16 cellular contexts compared by ENCODE assay signal in genomic region chr6:118295336-118295735, GRCh38.
"Had no signal": no experiment of that assay in that cellular context is flagged by ENCODE, and none has a peak within 500 bp of the region (broad histone marks: within the 10 kb centered on the region; RNA-seq: fewer than 3 reads in every experiment).

No MANE protein-coding gene starts in this region.

- H3K9me3 ChIP-seq: body of pancreas, SJSA1 had no signal

- H3K27ac ChIP-seq: body of pancreas, SJSA1 had no signal

- H3K4me3 ChIP-seq: body of pancreas, SJSA1 had no signal

- H3K4me1 ChIP-seq: SJSA1 had no signal

- ATAC-seq: activated naive CD4-positive, alpha-beta T cell treated with anti-CD3 and anti-CD28 coated beads, Interleukin-2, amount 50 U/mL, for 72 hours; activated T-cell treated with anti-CD3 and anti-CD28 coated beads, Interleukin-2, amount 50 U/mL, for 72 hours; left colon; natural killer cell; sciatic nerve; stimulated activated naive B cell treated with anti-CD40 and anti-IgM and Interleukin-4, amounts not matched to agents 10 μg/mL and 1 μg/mL and 100 μg/mL, for 72 hours had no signal

- H3K36me3 ChIP-seq: SJSA1 had no signal

- H3K27me3 ChIP-seq: body of pancreas, SJSA1 had no signal

- DNase-seq: activated CD4-positive, alpha-beta T cell treated with anti-CD3 and anti-CD28 coated beads, Interleukin-2, amount 10 ng/mL, durations not matched to agents 7 days and 5 days; activated CD8-positive, alpha-beta memory T cell treated with anti-CD3 and anti-CD28 coated beads, Interleukin-2, amount 50 U/mL, for 48 hours; activated gamma-delta T cell; activated T-cell treated with anti-CD3 and anti-CD28 coated beads, Interleukin-2, amount 50 U/mL, for 72 hours; body of pancreas; cortex of kidney; effector CD4-positive, alpha-beta T cell; foreskin fibroblast; left colon; natural killer cell; stimulated activated CD4-positive, alpha-beta T cell treated with anti-CD3 and anti-CD28 coated beads, Interleukin-2, amount 100 ng/mL, for 48 hours; stimulated activated naive B cell treated with anti-CD40 and anti-IgM and Interleukin-4, amounts not matched to agents 10 μg/mL and 1 μg/mL and 100 μg/mL, for 72 hours; trophoblast cell had no signal
